In genomic region chr5:142280066-142281011, GRCh38 we compare ENCODE assay signal across 12 cellular contexts. TPM values are rescaled to one million over a fixed set of nuclear protein-coding genes. Genes with fewer than 3 reads are reported as not detected.
DNase-seq lines count a peak whose midpoint lies in the region; ATAC-seq and TF ChIP-seq lines count a peak whose summit lies in the region.
"Had no signal": no experiment of that assay in that cellular context is flagged by ENCODE, and none has a peak within 500 bp of the region (broad histone marks: within the 10 kb centered on the region; RNA-seq: fewer than 3 reads in every experiment).

No MANE protein-coding gene starts in this region.

- ATAC-seq in right cardiac atrium, result peak; percentile 95
- ATAC-seq in HG03135 (IDR thresholded peaks at IDR 0.05; ENCODE audit: unreplicated experiment), result no peak
- ATAC-seq: CD8-positive, alpha-beta T cell had no signal

- H4K91ac ChIP-seq in trophoblast cell (ENCODE audit: low read depth, low read length), result peak overlapping the region; percentile 90

- H3K4me1 ChIP-seq in right cardiac atrium (ENCODE audit: control insufficient read depth, insufficient read depth, low read length) (peaks cover 6% of the 10 kb centered on the region), trophoblast cell (ENCODE audit: control insufficient read depth in 1 of 2, insufficient read depth in 2 of 2, low read length in 2 of 2) (peaks cover 18 to 28% of the 10 kb centered on the region in 2 experiments), transverse colon (no peaks in the 10 kb centered on the region)

- no peak overlapping the region for H3K4me3 Mint-ChIP-seq in immature natural killer cell
- H3K4me3 Mint-ChIP-seq: CD8-positive, alpha-beta T cell had no signal

- peak overlapping the region; percentile 8 for H2AFZ ChIP-seq in trophoblast cell (ENCODE audit: insufficient read depth, low read length, poor library complexity)

- H3K4ac ChIP-seq in trophoblast cell (ENCODE audit: low read depth, low read length), result no peak overlapping the region

- H3K4me3 ChIP-seq in astrocyte of the cerebellum (ENCODE audit: low read depth, low read length), result no peak overlapping the region
- no peak overlapping the region for H3K4me3 ChIP-seq in right cardiac atrium (ENCODE audit: low read length)
- no peak overlapping the region for H3K4me3 ChIP-seq in trophoblast cell (ENCODE audit: low read depth, low read length)
- H3K4me3 ChIP-seq in transverse colon, result no peak overlapping the region

- no peak overlapping the region for H3K9ac ChIP-seq in trophoblast cell (ENCODE audit: low read length)

- H2BK120ac ChIP-seq in trophoblast cell (ENCODE audit: insufficient read depth, low read length, poor library complexity), result peak overlapping the region; percentile 79

- TF ChIP-seq CTCF in astrocyte of the cerebellum (IDR thresholded peaks at IDR 0.05; ENCODE audit: low read depth, low read length, missing control alignments), result no peak
- TF ChIP-seq CTCF in transverse colon (IDR thresholded peaks at IDR 0.05), result no peak

- H3K79me2 ChIP-seq in trophoblast cell (ENCODE audit: control insufficient read depth, insufficient read depth, low read length, poor library complexity), result peaks cover 5% of the 10 kb centered on the region

- H3K79me1 ChIP-seq in trophoblast cell (ENCODE audit: low read length), result peaks cover 20% of the 10 kb centered on the region

- H3K27me3 ChIP-seq in right cardiac atrium (ENCODE audit: control insufficient read depth, insufficient read depth) (no peaks in the 10 kb centered on the region), trophoblast cell (ENCODE audit: insufficient read depth, low read length) (no peaks in the 10 kb centered on the region), transverse colon (no peaks in the 10 kb centered on the region)

- no peak for TF ChIP-seq EP300 in transverse colon (IDR thresholded peaks at IDR 0.05; ENCODE audit: low read depth)

- H3K14ac ChIP-seq in trophoblast cell (ENCODE audit: low read length), result peak overlapping the region; percentile 88

- no peaks in the 10 kb centered on the region for H3K4me1 Mint-ChIP-seq in immature natural killer cell

- H3K4me2 ChIP-seq in trophoblast cell (ENCODE audit: low read length), result peak overlapping the region; percentile 30

- no peak overlapping the region for H3K27ac Mint-ChIP-seq in immature natural killer cell
- H3K27ac Mint-ChIP-seq: CD8-positive, alpha-beta T cell had no signal

- H3K36me3 Mint-ChIP-seq in immature natural killer cell, result no peaks in the 10 kb centered on the region
- H3K36me3 Mint-ChIP-seq: CD8-positive, alpha-beta T cell had no signal

- H2BK5ac ChIP-seq in trophoblast cell (ENCODE audit: low read depth, low read length, poor library complexity), result peak overlapping the region; percentile 70

- intact Hi-C loops in right cardiac atrium (cut with DNase I) (no loop called here), transverse colon (cut with DNase I; ENCODE audit: low total_unique reads) (no loop called here)

- TF ChIP-seq POLR2A in transverse colon (IDR thresholded peaks at IDR 0.05), result no peak

- peak overlapping the region; percentile 59 for H4K8ac ChIP-seq in trophoblast cell (ENCODE audit: low read depth, low read length)

- DNase-seq in ELF-1 (ENCODE audit: low read depth, low spot score) (peak; percentile 98), astrocyte of the cerebellum (ENCODE audit: low read depth) (peak; percentile 81), right cardiac atrium (peak; percentile 88 to 94 (median 91)), trophoblast cell (peak; percentile 79 to 85), SW 1271 (lab: John Stamatoyannopoulos, UW) (no peak), transverse colon (no peak), immature natural killer cell (no peak)
- DNase-seq: activated CD4-positive, CD25-positive, alpha-beta regulatory T cell; CD8-positive, alpha-beta T cell; NCI-H748 treated with DMSO at 0.1 percent for 48 hours; stimulated activated CD8-positive, alpha-beta memory T cell treated with anti-CD3 and anti-CD28 coated beads, Interleukin-4, amount 100 ng/mL, for 48 hours had no signal

- peak overlapping the region; percentile 30 for H3K18ac ChIP-seq in trophoblast cell (ENCODE audit: low read length)

- no peaks in the 10 kb centered on the region for H3K9me3 ChIP-seq in right cardiac atrium (ENCODE audit: control insufficient read depth, low read length)
- peaks cover 2% of the 10 kb centered on the region for H3K9me3 ChIP-seq in trophoblast cell (ENCODE audit: insufficient read depth, low read depth, low read length)
- no peaks in the 10 kb centered on the region for H3K9me3 ChIP-seq in transverse colon

- peak overlapping the region; percentile 77 for H3K27ac ChIP-seq in right cardiac atrium (ENCODE audit: low read length)
- H3K27ac ChIP-seq in trophoblast cell (ENCODE audit: low read depth, low read length), result peak overlapping the region; percentile 82
- no peak overlapping the region for H3K27ac ChIP-seq in transverse colon

- H3K27me3 Mint-ChIP-seq in immature natural killer cell (ENCODE audit: low read depth in 3 of 3), result peaks cover 0 to 6% (median 0%) of the 10 kb centered on the region in 3 donors

- H2AK5ac ChIP-seq in trophoblast cell (ENCODE audit: low read length), result peak overlapping the region; percentile 32

- H4K12ac ChIP-seq in trophoblast cell (ENCODE audit: low read depth, low read length), result peak overlapping the region; percentile 55

- no peaks in the 10 kb centered on the region for H3K9me3 Mint-ChIP-seq in immature natural killer cell
- H3K9me3 Mint-ChIP-seq: CD8-positive, alpha-beta T cell had no signal

- no peak overlapping the region for H3K23ac ChIP-seq in trophoblast cell (ENCODE audit: low read length)

- peak overlapping the region; percentile 61 for H2BK12ac ChIP-seq in trophoblast cell (ENCODE audit: low read length)

- no peaks in the 10 kb centered on the region for H3K36me3 ChIP-seq in trophoblast cell (ENCODE audit: control insufficient read depth in 1 of 2, insufficient read depth in 2 of 2, low read length in 2 of 2)
- no peaks in the 10 kb centered on the region for H3K36me3 ChIP-seq in transverse colon

- whole genome bisulfite sequencing in right cardiac atrium, result 40% methylated on average over 17 of the region's 17 CpGs
- no CpG with 5 or more reads among the region's 17 CpGs for WGBS in trophoblast cell (ENCODE audit: extremely low coverage, insufficient coverage, insufficient read length)
- 50 to 68% methylated on average over 1 to 17 of the region's 17 CpGs for WGBS in transverse colon (ENCODE audit: low coverage in 1 of 2), 2 donors

- in situ Hi-C loops in astrocyte of the cerebellum (cut with HindIII; ENCODE audit: low sequenced_read_pairs) (no loop called here), transverse colon (cut with MboI; ENCODE audit: low pct_ligation_motif_present in 1 of 4, low pct_unique_long_range_greater_than_20kb in 1 of 4, low sequenced_read_pairs in 3 of 4) (no loop called here)

RNA-seq across cellular contexts. Expression of gene SPRY4, which starts 44.5 kb away (rescaled TPM):
- total RNA-seq in right cardiac atrium, result 10 to 100 TPM in 2 of 4 donors, 1 to 10 TPM in 2; 8.3 to 18.3 (median 11.7) TPM
- 8.1 TPM for polyA plus RNA-seq in right cardiac atrium
- 39.3 and 41.0 TPM in 2 replicates for polyA plus RNA-seq in trophoblast cell (2013)
- total RNA-seq in transverse colon, result 10 to 100 TPM in 3 of 4 donors, 1 to 10 TPM in 1; 8.2 to 19.3 (median 15.7) TPM
- not detected for polyA plus RNA-seq in immature natural killer cell

Comparison
In these comparisons a context has a peak if more than half of its experiments do, and no peak if none do; other contexts are left out.
1. DNase-seq: peak in ELF-1 (single experiment), astrocyte of the cerebellum (single experiment), right cardiac atrium (3 of 3) and trophoblast cell (2 of 2); none in SW 1271 (0 of 2), transverse colon (single experiment) and immature natural killer cell (0 of 3).
2. H3K27ac ChIP-seq: peak in right cardiac atrium (single experiment) and trophoblast cell (single experiment); none in transverse colon (0 of 4).